Comparison of ENCODE assay signal across 17 cellular contexts in the genomic region with DNA sequence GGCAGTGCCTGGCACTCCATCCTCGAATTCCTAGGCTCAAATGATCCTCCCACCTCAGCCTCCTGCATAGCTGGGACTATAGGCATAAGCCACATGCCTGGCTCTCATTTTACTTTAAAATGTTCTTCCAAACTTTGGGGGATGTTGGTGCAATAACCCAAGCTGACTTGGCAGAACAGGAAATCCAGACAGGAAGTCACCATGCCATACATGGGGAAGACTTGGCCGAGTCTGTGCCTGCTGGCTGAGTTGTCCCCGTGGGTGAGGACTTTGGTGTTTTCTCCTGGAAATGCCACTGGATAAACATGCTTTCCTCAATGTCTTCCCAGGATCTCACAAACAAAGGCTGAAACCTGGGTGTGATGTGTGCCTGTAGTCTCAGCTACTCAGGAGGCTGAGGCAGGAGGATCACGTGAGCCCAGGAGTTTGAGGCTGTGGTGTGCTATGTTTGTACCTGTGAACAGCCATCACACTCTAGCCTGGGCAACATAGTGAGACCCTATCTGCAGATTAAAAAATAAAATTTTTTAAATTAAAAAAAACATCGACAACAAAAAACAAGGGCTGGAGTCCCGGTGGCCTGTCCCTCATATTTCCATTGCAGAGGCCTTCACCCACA. TPM values are rescaled to one million over a fixed set of nuclear protein-coding genes. Genes with fewer than 3 reads are reported as not detected.
DNase-seq lines count a peak whose midpoint lies in the region; ATAC-seq, FAIRE-seq and TF ChIP-seq lines count a peak whose summit lies in the region.
"Had no signal": no experiment of that assay in that cellular context is flagged by ENCODE, and none has a peak within 500 bp of the region (broad histone marks: within the 10 kb centered on the region; RNA-seq: fewer than 3 reads in every experiment).

No MANE protein-coding gene starts in this region.

- 91% methylated on average over 6 of the region's 6 CpGs; no CpG with 5 or more reads in 1 of the 2 experiments for WGBS in H1 (ENCODE audit: extremely low coverage in 1 of 2, insufficient coverage in 1 of 2, insufficient read length in 1 of 2, insufficient replicate concordance in 2 of 2, low coverage in 1 of 2, low lambda C conversion rate in 2 of 2, missing lambda C conversion rate in 1 of 2), 2 experiments
- 57 to 70% (median 65%) methylated on average over 6 of the region's 6 CpGs for WGBS in spleen, 5 donors

- H3K9me3 Mint-ChIP-seq in activated CD4-positive, alpha-beta T cell treated with anti-CD3 and anti-CD28 coated beads, Interleukin-2, amount 10 ng/mL, durations not matched to agents 7 days and 5 days = no peaks in the 10 kb centered on the region
- H3K9me3 Mint-ChIP-seq: activated naive CD4-positive, alpha-beta T cell treated with anti-CD3 and anti-CD28 coated beads for 36 hours; brain; naive thymus-derived CD8-positive, alpha-beta T cell had no signal

- H2BK120ac ChIP-seq in H1 (replicated peaks; ENCODE audit: low read depth, low read length) = no peak overlapping the region

- H3K14ac ChIP-seq in H1 (ENCODE audit: insufficient read length) = no peak overlapping the region

- H3K36me3 ChIP-seq in H1 (ENCODE audit: control insufficient read depth in 2 of 4, insufficient read depth in 4 of 4, low read length in 3 of 4) = no peaks in the 10 kb centered on the region
- H3K36me3 ChIP-seq in spleen = no peaks in the 10 kb centered on the region

- H3K23me2 ChIP-seq in H1 (ENCODE audit: low read depth, low read length) = no peaks in the 10 kb centered on the region

- H3K27ac ChIP-seq in H1 (ENCODE audit: low read depth, low read length) (no peak overlapping the region), spleen (no peak overlapping the region)
- H3K27ac ChIP-seq: A549, foreskin keratinocyte, SK-N-MC, VCaP had no signal

- H3K27me3 Mint-ChIP-seq in activated CD4-positive, alpha-beta T cell treated with anti-CD3 and anti-CD28 coated beads, Interleukin-2, amount 10 ng/mL, durations not matched to agents 7 days and 5 days = no peaks in the 10 kb centered on the region
- H3K27me3 Mint-ChIP-seq: naive thymus-derived CD8-positive, alpha-beta T cell had no signal

- no peak overlapping the region for H3K9ac ChIP-seq in H1 (replicated peaks in 1 of 4; ENCODE audit: extremely low read depth in 1 of 4, low read depth in 3 of 4, low read length in 3 of 4)

- DNase-seq in activated CD4-positive, alpha-beta T cell treated with anti-CD3 and anti-CD28 coated beads, Interleukin-2, amount 10 ng/mL, durations not matched to agents 7 days and 5 days = no peak
- no peak for DNase-seq in activated CD4-positive, alpha-beta T cell treated with anti-CD3 and anti-CD28 coated beads for 1 hour
- peak; percentile 37 for DNase-seq in NB4 (ENCODE audit: low read depth)
- DNase-seq in H1 (ENCODE audit: low read depth in 1 of 2, low spot score in 2 of 2) = no peak
- DNase-seq in spleen = peak; percentile 51
- no peak for DNase-seq in NCI-H1092 treated with DMSO at 0.1 percent for 48 hours (lab: John Stamatoyannopoulos, UW)
- no peak for DNase-seq in NCI-H82 (lab: John Stamatoyannopoulos, UW)
- DNase-seq: activated CD8-positive, alpha-beta memory T cell treated with anti-CD3 and anti-CD28 coated beads, Interleukin-2, amount 50 U/mL, for 4 hours; activated naive CD4-positive, alpha-beta T cell treated with anti-CD3 and anti-CD28 coated beads for 36 hours; Calu3; foreskin keratinocyte; naive thymus-derived CD8-positive, alpha-beta T cell had no signal

- no peak overlapping the region for H4K5ac ChIP-seq in H1 (ENCODE audit: insufficient read length, low read depth, low read length)

- H3K4me3 Mint-ChIP-seq in activated CD4-positive, alpha-beta T cell treated with anti-CD3 and anti-CD28 coated beads, Interleukin-2, amount 10 ng/mL, durations not matched to agents 7 days and 5 days = no peak overlapping the region
- H3K4me3 Mint-ChIP-seq: activated naive CD4-positive, alpha-beta T cell treated with anti-CD3 and anti-CD28 coated beads for 36 hours; brain; naive thymus-derived CD8-positive, alpha-beta T cell had no signal

- no peak overlapping the region for H3K4me2 ChIP-seq in H1 (ENCODE audit: insufficient read depth in 1 of 2, low read depth in 2 of 2, low read length in 2 of 2)
- H3K4me2 ChIP-seq: A549 had no signal

- peak overlapping the region; percentile 55; the same call in 1 of the 2 replicates for H2BK15ac ChIP-seq in H1 (ENCODE audit: low read length)

- no peak for FAIRE-seq in H1 (lab: Jason Lieb, UNC)
- FAIRE-seq: A549 had no signal

- TF ChIP-seq CTCF in NB4 (IDR thresholded peaks at IDR 0.05; ENCODE audit: low read depth, low read length) (no peak), H1 (IDR thresholded peaks at IDR 0.05; ENCODE audit: control extremely low read depth in 1 of 3, insufficient read depth in 1 of 3, low read depth in 1 of 3, low read length in 3 of 3) (no peak), spleen (IDR thresholded peaks at IDR 0.05 in 8 of 11, conservative IDR thresholded peaks at IDR 0.05 in 3 of 11) (no peak)

- H3K4me1 Mint-ChIP-seq in activated CD4-positive, alpha-beta T cell treated with anti-CD3 and anti-CD28 coated beads, Interleukin-2, amount 10 ng/mL, durations not matched to agents 7 days and 5 days = peaks cover 25% of the 10 kb centered on the region

- no peak overlapping the region for H2BK5ac ChIP-seq in H1 (ENCODE audit: low read depth, low read length)

- no peak overlapping the region for H2AK5ac ChIP-seq in H1 (ENCODE audit: low read depth, low read length)

- CTCF ChIA-PET in activated CD4-positive, alpha-beta T cell treated with anti-CD3 and anti-CD28 coated beads, Interleukin-2, amount 10 ng/mL, durations not matched to agents 7 days and 5 days (lab: Charles Lee) = interaction anchor here (0.9 to 4.0 kb wide), 4 partner anchors 8 to 153 kb away, joined by 3 to 25 read pairs (median 4); no protein-coding TSS in a partner anchor
- CTCF ChIA-PET in H1 (lab: Charles Lee; ENCODE audit: partially characterized antibody) = interaction anchor here (0.6 to 8.1 kb wide), 19 partner anchors 8 to 812 kb away, joined by 3 to 66 read pairs (median 4); no protein-coding TSS in a partner anchor

- H4K8ac ChIP-seq in H1 (ENCODE audit: extremely low read depth, insufficient read depth, low read length) = no peak overlapping the region

- intact Hi-C loops in spleen (cut with DNase I; ENCODE audit: low total_unique reads) = loop anchor here (2.0 kb wide), 1 partner anchor 153 kb away; no protein-coding TSS in a partner anchor

- peak overlapping the region; percentile 9 for H3K27ac Mint-ChIP-seq in activated CD4-positive, alpha-beta T cell treated with anti-CD3 and anti-CD28 coated beads, Interleukin-2, amount 10 ng/mL, durations not matched to agents 7 days and 5 days
- H3K27ac Mint-ChIP-seq: activated naive CD4-positive, alpha-beta T cell treated with anti-CD3 and anti-CD28 coated beads for 36 hours had no signal

- H3K9me3 ChIP-seq in H1 (ENCODE audit: insufficient read depth in 2 of 2, low read depth in 1 of 2, low read length in 1 of 2) (no peaks in the 10 kb centered on the region), spleen (no peaks in the 10 kb centered on the region)
- H3K9me3 ChIP-seq: A549 had no signal

- H3K56ac ChIP-seq in H1 (replicated peaks; ENCODE audit: insufficient read length, low read depth, low read length) = no peak overlapping the region

- H3K4me3 ChIP-seq in NB4 (ENCODE audit: low read depth, low read length) (no peak overlapping the region), H1 (ENCODE audit: extremely low read depth in 1 of 4, insufficient read depth in 2 of 4, low read depth in 3 of 4, low read length in 4 of 4) (no peak overlapping the region), spleen (no peak overlapping the region)
- H3K4me3 ChIP-seq: A549, SK-N-MC had no signal

- H3K4ac ChIP-seq in H1 (replicated peaks; ENCODE audit: insufficient read length, low read depth, low read length) = no peak overlapping the region

- H4K20me1 ChIP-seq in H1 (replicated peaks in 1 of 2; ENCODE audit: control insufficient read depth in 1 of 2, insufficient read depth in 2 of 2, low read length in 2 of 2) = no peaks in the 10 kb centered on the region

- TF ChIP-seq POLR2A in NB4 (IDR thresholded peaks at IDR 0.05; ENCODE audit: extremely low read depth, insufficient read length) (no peak), H1 (IDR thresholded peaks at IDR 0.05; ENCODE audit: control extremely low read depth in 1 of 2, low read depth in 2 of 2, low read length in 2 of 2) (no peak), spleen (IDR thresholded peaks at IDR 0.05) (no peak)

- no peak overlapping the region for H3K23ac ChIP-seq in H1 (ENCODE audit: insufficient read length)

- H3K27me3 ChIP-seq in H1 (replicated peaks in 1 of 4; ENCODE audit: control insufficient read depth in 3 of 4, extremely low read depth in 1 of 4, insufficient read depth in 3 of 4, low read length in 3 of 4) (no peaks in the 10 kb centered on the region), spleen (replicated peaks in 1 of 7) (no peaks in the 10 kb centered on the region)
- H3K27me3 ChIP-seq: foreskin keratinocyte had no signal

- no peaks in the 10 kb centered on the region for H3K4me1 ChIP-seq in H1 (replicated peaks in 1 of 4; ENCODE audit: control insufficient read depth in 3 of 4, insufficient read depth in 4 of 4, low read length in 3 of 4)
- peaks cover 0 to 25% (median 12%) of the 10 kb centered on the region in 6 donors for H3K4me1 ChIP-seq in spleen
- H3K4me1 ChIP-seq: A549, foreskin keratinocyte had no signal

- TF ChIP-seq RAD21 in H1 (IDR thresholded peaks at IDR 0.05 in 1 of 2, conservative IDR thresholded peaks at IDR 0.05 in 1 of 2; ENCODE audit: low read depth in 2 of 2, low read length in 2 of 2) = no peak

- H3K79me2 ChIP-seq in H1 (ENCODE audit: control insufficient read depth in 1 of 2, insufficient read depth in 2 of 2, low read length in 2 of 2) = no peaks in the 10 kb centered on the region

- no peak for ATAC-seq in HG03378 (IDR thresholded peaks at IDR 0.05; ENCODE audit: unreplicated experiment)
- ATAC-seq: A549; foreskin keratinocyte; naive thymus-derived CD8-positive, alpha-beta T cell had no signal

- POLR2A ChIA-PET in activated CD4-positive, alpha-beta T cell treated with anti-CD3 and anti-CD28 coated beads, Interleukin-2, amount 10 ng/mL, durations not matched to agents 7 days and 5 days (lab: Charles Lee) = no interaction called here
- POLR2A ChIA-PET in H1 (lab: Charles Lee; ENCODE audit: partially characterized antibody) = interaction anchor here (1.3 kb wide), 1 partner anchor 152 kb away, joined by 3 read pairs; no protein-coding TSS in a partner anchor

- H2AFZ ChIP-seq in H1 (ENCODE audit: low read length) = no peak overlapping the region

- H3K36me3 Mint-ChIP-seq in activated CD4-positive, alpha-beta T cell treated with anti-CD3 and anti-CD28 coated beads, Interleukin-2, amount 10 ng/mL, durations not matched to agents 7 days and 5 days (ENCODE audit: low read depth) = no peaks in the 10 kb centered on the region
- H3K36me3 Mint-ChIP-seq: brain had no signal

- H3K79me1 ChIP-seq in H1 (ENCODE audit: low read depth, low read length) = no peaks in the 10 kb centered on the region

- H2BK20ac ChIP-seq in H1 (ENCODE audit: low read length) = 0 out of 2 replicates have a peak overlapping the region, but pooled peaks have one; percentile 69

- H3K18ac ChIP-seq in H1 (ENCODE audit: extremely low read depth, low read length) = no peak overlapping the region

- H4K91ac ChIP-seq in H1 (replicated peaks; ENCODE audit: insufficient read length, low read length) = no peak overlapping the region

- no peak for TF ChIP-seq EP300 in H1 (IDR thresholded peaks at IDR 0.05; ENCODE audit: borderline replicate concordance in 1 of 2, low read depth in 2 of 2, low read length in 2 of 2)

- H2BK12ac ChIP-seq in H1 (ENCODE audit: low read depth, low read length) = no peak overlapping the region

RNA-seq across cellular contexts. Expression of a gene that starts 19.8 kb away (rescaled TPM):
- 10 to 100 TPM in 1 of 2 experiments, 1 to 10 TPM in 1; 10.0 to 10.9 TPM for total RNA-seq in activated CD4-positive, alpha-beta T cell treated with anti-CD3 and anti-CD28 coated beads, Interleukin-2, amount 10 ng/mL, durations not matched to agents 7 days and 5 days
- total RNA-seq in H1 (2021; fragmentation: NEBNext Ultra II Directional; extraction: Animal tissue kit (Norgen Biotek cat#: 25700)) = 0.11 and 0.78 TPM in 2 replicates
- 0.05 and 0.12 TPM in 2 replicates for polyA plus RNA-seq in H1 (2011; rRNA removed)
- polyA plus RNA-seq in H1 (2011; cell fraction: cytosol; rRNA removed) = 0.12 TPM
- 0.24 TPM for polyA plus RNA-seq in H1 (2011; cell fraction: nucleus; rRNA removed)
- polyA plus RNA-seq in H1 (2012, experiment 1 of 2) = 0.09 to 0.12 TPM (median 0.12 TPM) in 3 of 4 replicates, not detected in the other
- not detected for polyA plus RNA-seq in H1 (2012, experiment 2 of 2)
- polyA plus RNA-seq in H1 (2013, experiment 1 of 2) = 0.18 TPM
- polyA plus RNA-seq in H1 (2013, experiment 2 of 2) = 0.11 TPM
- polyA minus RNA-seq in H1 (2011; rRNA and poly(A)+ RNA removed) = 0.37 TPM in 1 of 2 replicates, not detected in the other
- polyA minus RNA-seq in H1 (2011; cell fraction: cytosol; rRNA and poly(A)+ RNA removed) = not detected
- polyA minus RNA-seq in H1 (2011; cell fraction: nucleus; rRNA and poly(A)+ RNA removed) = not detected
- 1 to 10 TPM in 2 of 7 donors, under 1 TPM in 4, not detected in 1; 0.43 to 3.0 (median 0.79) TPM for total RNA-seq in spleen
- polyA plus RNA-seq in spleen = 1 to 10 TPM in 1 of 3 donors, under 1 TPM in 2; 0.26 to 1.1 (median 0.46) TPM

RNA-seq across cellular contexts. Expression of a gene that starts 38.4 kb away (rescaled TPM):
- 100 to 1,000 TPM; 126 to 127 TPM for total RNA-seq in activated CD4-positive, alpha-beta T cell treated with anti-CD3 and anti-CD28 coated beads, Interleukin-2, amount 10 ng/mL, durations not matched to agents 7 days and 5 days
- 237 and 247 TPM in 2 replicates for total RNA-seq in H1 (2021; fragmentation: NEBNext Ultra II Directional; extraction: Animal tissue kit (Norgen Biotek cat#: 25700))
- polyA plus RNA-seq in H1 (2011; rRNA removed) (55.8 and 91.2 TPM in 2 replicates), spleen (10 to 100 TPM; 19.0 to 32.5 (median 19.1) TPM)
- polyA plus RNA-seq in H1 (2011; cell fraction: cytosol; rRNA removed) = 99.9 TPM
- 110 TPM for polyA plus RNA-seq in H1 (2011; cell fraction: nucleus; rRNA removed)
- polyA plus RNA-seq in H1 (2012, experiment 1 of 2) = 178 to 213 TPM (median 203 TPM) in 4 replicates
- 65.2 TPM for polyA plus RNA-seq in H1 (2012, experiment 2 of 2)
- 115 TPM for polyA plus RNA-seq in H1 (2013, experiment 1 of 2)
- 110 TPM for polyA plus RNA-seq in H1 (2013, experiment 2 of 2)
- polyA minus RNA-seq in H1 (2011; rRNA and poly(A)+ RNA removed) = 135 and 144 TPM in 2 replicates
- 76.1 TPM for polyA minus RNA-seq in H1 (2011; cell fraction: cytosol; rRNA and poly(A)+ RNA removed)
- polyA minus RNA-seq in H1 (2011; cell fraction: nucleus; rRNA and poly(A)+ RNA removed) = 44.9 TPM
- 100 to 1,000 TPM in 1 of 7 donors, 10 to 100 TPM in 6; 59.3 to 108 (median 81.0) TPM for total RNA-seq in spleen

RNA-seq across cellular contexts. Expression of a gene that starts 59.9 kb away (rescaled TPM):
- 10 to 100 TPM; 33.2 to 34.5 TPM for total RNA-seq in activated CD4-positive, alpha-beta T cell treated with anti-CD3 and anti-CD28 coated beads, Interleukin-2, amount 10 ng/mL, durations not matched to agents 7 days and 5 days
- 43.4 and 45.6 TPM in 2 replicates for total RNA-seq in H1 (2021; fragmentation: NEBNext Ultra II Directional; extraction: Animal tissue kit (Norgen Biotek cat#: 25700))
- polyA plus RNA-seq in H1 (2011; rRNA removed) (22.0 and 34.6 TPM in 2 replicates), spleen (10 to 100 TPM; 47.5 to 95.6 (median 62.8) TPM)
- polyA plus RNA-seq in H1 (2011; cell fraction: cytosol; rRNA removed) = 37.5 TPM
- polyA plus RNA-seq in H1 (2011; cell fraction: nucleus; rRNA removed) = 16.2 TPM
- 33.3 to 40.7 TPM (median 36.0 TPM) in 4 replicates for polyA plus RNA-seq in H1 (2012, experiment 1 of 2)
- 10.5 TPM for polyA plus RNA-seq in H1 (2012, experiment 2 of 2)
- polyA plus RNA-seq in H1 (2013, experiment 1 of 2) = 39.0 TPM
- 36.7 TPM for polyA plus RNA-seq in H1 (2013, experiment 2 of 2)
- 46.3 and 53.0 TPM in 2 replicates for polyA minus RNA-seq in H1 (2011; rRNA and poly(A)+ RNA removed)
- 25.5 TPM for polyA minus RNA-seq in H1 (2011; cell fraction: cytosol; rRNA and poly(A)+ RNA removed)
- polyA minus RNA-seq in H1 (2011; cell fraction: nucleus; rRNA and poly(A)+ RNA removed) = 31.4 TPM
- 10 to 100 TPM; 24.2 to 40.5 (median 31.1) TPM for total RNA-seq in spleen

Comparison
In these comparisons a context has a peak if more than half of its experiments do, and no peak if none do; other contexts are left out.
1. DNase-seq: peak in NB4 (single experiment) and spleen (single experiment); none in activated CD4-positive, alpha-beta T cell treated with anti-CD3 and anti-CD28 coated beads, Interleukin-2, amount 10 ng/mL, durations not matched to agents 7 days and 5 days (single experiment), activated CD4-positive, alpha-beta T cell treated with anti-CD3 and anti-CD28 coated beads for 1 hour (single experiment), H1 (0 of 2), NCI-H1092 treated with DMSO at 0.1 percent for 48 hours (single experiment) and NCI-H82 (single experiment).